Comparison of ENCODE assay signal across 14 cellular contexts in the genomic region with DNA sequence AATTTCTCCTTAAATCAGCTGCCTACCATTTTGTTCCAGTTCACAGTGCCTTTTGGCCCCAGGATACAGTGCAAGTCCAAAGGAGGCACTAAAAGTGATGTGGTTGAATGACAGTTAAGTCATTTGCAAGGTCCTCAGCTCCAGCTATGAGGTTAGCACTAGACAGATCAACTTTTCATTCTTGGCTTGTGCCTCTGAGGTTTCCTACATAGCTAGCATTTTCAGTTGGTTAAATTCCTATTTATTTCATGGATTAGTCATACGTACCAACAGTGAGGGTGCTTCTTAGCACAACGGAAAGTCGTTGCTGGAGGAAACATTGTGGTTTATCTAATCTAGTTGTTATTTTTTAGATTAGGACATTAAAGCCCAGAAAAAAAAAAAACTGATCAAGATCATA. TPM values are rescaled to one million over a fixed set of nuclear protein-coding genes. Genes with fewer than 3 reads are reported as not detected.
A peak's percentile ranks its signal among the peaks of the same experiment; 100 is the strongest.
DNase-seq lines count a peak whose midpoint lies in the region; ATAC-seq and TF ChIP-seq lines count a peak whose summit lies in the region.
"Had no signal": no experiment of that assay in that cellular context is flagged by ENCODE, and none has a peak within 500 bp of the region (broad histone marks: within the 10 kb centered on the region; RNA-seq: fewer than 3 reads in every experiment).

No MANE protein-coding gene starts in this region.

- H3K27ac Mint-ChIP-seq in osteocyte (ENCODE audit: unreplicated experiment) (peak overlapping the region; percentile 51), GM23338 (no peak overlapping the region), endothelial cell (ENCODE audit: unreplicated experiment) (no peak overlapping the region)
- H3K27ac Mint-ChIP-seq: activated naive CD8-positive, alpha-beta T cell treated with anti-CD3 and anti-CD28 coated beads, Interleukin-2, amount 10 ng/mL, durations not matched to agents 7 days and 5 days had no signal

- DNase-seq in COLO829 (ENCODE audit: low spot score) (peak; percentile 69), M059J (ENCODE audit: low read depth) (peak; percentile 98), brain microvascular endothelial cell (peak; percentile 90), osteocyte (ENCODE audit: extremely low spot score, unreplicated experiment) (no peak), GM23338 (ENCODE audit: low spot score) (no peak), globus pallidus (ENCODE audit: low spot score) (no peak), endothelial cell (ENCODE audit: low spot score) (no peak)
- DNase-seq: activated CD4-positive, alpha-beta T cell treated with anti-CD3 and anti-CD28 coated beads, Interleukin-2, amount 50 U/mL, for 48 hours; activated naive CD8-positive, alpha-beta T cell treated with anti-CD3 and anti-CD28 coated beads, Interleukin-2, amount 10 ng/mL, durations not matched to agents 7 days and 5 days; NCI-H446; nucleus accumbens; stimulated activated CD4-positive, alpha-beta T cell treated with anti-CD3 and anti-CD28 coated beads, Interleukin-4, amount 100 ng/mL, for 4 hours had no signal

- H3K4me3 Mint-ChIP-seq in osteocyte (ENCODE audit: unreplicated experiment) (no peak overlapping the region), GM23338 (no peak overlapping the region), endothelial cell (ENCODE audit: unreplicated experiment) (no peak overlapping the region)
- H3K4me3 Mint-ChIP-seq: activated naive CD8-positive, alpha-beta T cell treated with anti-CD3 and anti-CD28 coated beads, Interleukin-2, amount 10 ng/mL, durations not matched to agents 7 days and 5 days had no signal

- ATAC-seq in GM23338 (no peak), GM21723 (IDR thresholded peaks at IDR 0.05; ENCODE audit: unreplicated experiment) (no peak)

- no peak overlapping the region for H2AFZ ChIP-seq in GM23338

- H3K4me3 ChIP-seq in brain microvascular endothelial cell (ENCODE audit: low read depth, low read length) (no peak overlapping the region), GM23338 (no peak overlapping the region)

- peak overlapping the region; percentile 12 for H3K27ac ChIP-seq in brain microvascular endothelial cell
- H3K27ac ChIP-seq in GM23338 (ENCODE audit: low read depth) = no peak overlapping the region
- H3K27ac ChIP-seq: KMS-11 had no signal

- no peaks in the 10 kb centered on the region for H3F3A ChIP-seq in GM23338 (replicated peaks; ENCODE audit: low read depth)

- H3K79me2 ChIP-seq in GM23338 (replicated peaks; ENCODE audit: insufficient read depth) = no peaks in the 10 kb centered on the region

- H3K4me1 Mint-ChIP-seq in osteocyte (ENCODE audit: unreplicated experiment) (peaks cover 15% of the 10 kb centered on the region), GM23338 (no peaks in the 10 kb centered on the region; the same call in none of the 3 replicates), endothelial cell (ENCODE audit: unreplicated experiment) (peaks cover 4% of the 10 kb centered on the region)
- H3K4me1 Mint-ChIP-seq: activated naive CD8-positive, alpha-beta T cell treated with anti-CD3 and anti-CD28 coated beads, Interleukin-2, amount 10 ng/mL, durations not matched to agents 7 days and 5 days had no signal

- no peaks in the 10 kb centered on the region; the same call in 1 of the 2 replicates for H3K4me1 ChIP-seq in GM23338 (ENCODE audit: insufficient read depth)

- H3K36me3 ChIP-seq in brain microvascular endothelial cell (replicated peaks) (no peaks in the 10 kb centered on the region), GM23338 (ENCODE audit: insufficient read depth) (no peaks in the 10 kb centered on the region)

- in situ Hi-C loops in brain microvascular endothelial cell (cut with HindIII; ENCODE audit: low pct_ligation_motif_present, low sequenced_read_pairs) = no loop called here

- no peak overlapping the region for H3K4me2 ChIP-seq in GM23338
- H3K4me2 ChIP-seq: KMS-11 had no signal

- H3K36me3 Mint-ChIP-seq in osteocyte (ENCODE audit: unreplicated experiment) = no peaks in the 10 kb centered on the region
- H3K36me3 Mint-ChIP-seq in GM23338 (ENCODE audit: low read depth) = peaks cover 2% of the 10 kb centered on the region; the same call in 1 of the 3 replicates
- no peaks in the 10 kb centered on the region for H3K36me3 Mint-ChIP-seq in endothelial cell (ENCODE audit: low read depth, unreplicated experiment)
- H3K36me3 Mint-ChIP-seq: activated naive CD8-positive, alpha-beta T cell treated with anti-CD3 and anti-CD28 coated beads, Interleukin-2, amount 10 ng/mL, durations not matched to agents 7 days and 5 days had no signal

- TF ChIP-seq CTCF in brain microvascular endothelial cell (IDR thresholded peaks at IDR 0.05; ENCODE audit: low read depth, low read length, missing control alignments) (no peak), osteocyte (IDR thresholded peaks at IDR 0.05) (no peak), GM23338 (conservative IDR thresholded peaks at IDR 0.05; ENCODE audit: low read depth in 2 of 2) (no peak), endothelial cell (IDR thresholded peaks at IDR 0.05; ENCODE audit: unreplicated experiment) (no peak)

- H3K27me3 Mint-ChIP-seq in osteocyte (ENCODE audit: unreplicated experiment) (peaks cover 7% of the 10 kb centered on the region), GM23338 (ENCODE audit: insufficient read depth, low read depth, poor library complexity) (peaks cover 1% of the 10 kb centered on the region), endothelial cell (ENCODE audit: unreplicated experiment) (no peaks in the 10 kb centered on the region)
- H3K27me3 Mint-ChIP-seq: activated naive CD8-positive, alpha-beta T cell treated with anti-CD3 and anti-CD28 coated beads, Interleukin-2, amount 10 ng/mL, durations not matched to agents 7 days and 5 days had no signal

- H3K9me2 ChIP-seq in GM23338 (ENCODE audit: insufficient read depth) = peaks cover 7% of the 10 kb centered on the region; the same call in 1 of the 2 replicates

- peaks cover 11% of the 10 kb centered on the region for H3K9me3 Mint-ChIP-seq in osteocyte (ENCODE audit: unreplicated experiment)
- peaks cover 10% of the 10 kb centered on the region; the same call in 2 of the 3 replicates for H3K9me3 Mint-ChIP-seq in GM23338
- H3K9me3 Mint-ChIP-seq in endothelial cell (ENCODE audit: unreplicated experiment) = no peaks in the 10 kb centered on the region

- H3K27me3 ChIP-seq in brain microvascular endothelial cell (replicated peaks) (peaks cover 6% of the 10 kb centered on the region), GM23338 (ENCODE audit: insufficient read depth) (no peaks in the 10 kb centered on the region)

- H4K20me1 ChIP-seq in GM23338 (replicated peaks; ENCODE audit: insufficient read depth) = no peaks in the 10 kb centered on the region

TF ChIP-seq in GM23338, 12 proteins besides CTCF, POLR2A, EP300 and RAD21:
- TF ChIP-seq EZH2 (IDR thresholded peaks at IDR 0.05; ENCODE audit: low read depth, unreplicated experiment) (no peak), STAT1 (IDR thresholded peaks at IDR 0.05; ENCODE audit: unreplicated experiment) (no peak), EZH2phosphoT487 (IDR thresholded peaks at IDR 0.05; ENCODE audit: unreplicated experiment) (no peak), ZNF114 (CRISPR knock-in tag; IDR thresholded peaks at IDR 0.05) (no peak), ZNF331 (CRISPR knock-in tag; IDR thresholded peaks at IDR 0.05; ENCODE audit: low read depth) (no peak), NANOG (IDR thresholded peaks at IDR 0.05; ENCODE audit: borderline replicate concordance) (no peak), CREB1 (CRISPR knock-in tag; IDR thresholded peaks at IDR 0.05; ENCODE audit: low read depth) (no peak)
TF ChIP-seq in GM23338: peak in this region for 0.

RNA-seq across cellular contexts. Expression of a gene that starts 59.3 kb away (rescaled TPM):
- total RNA-seq in M059J (2014; rRNA removed; shearing (Covaris generic)) = 67.2 and 92.3 TPM in 2 replicates
- total RNA-seq in osteocyte (28.3 and 29.6 TPM in 2 replicates), endothelial cell (ENCODE audit: unreplicated experiment) (57.1 TPM)
- 64.1 and 80.7 TPM in 2 replicates for total RNA-seq in GM23338 (2014; rRNA removed; shearing (Covaris generic))
- polyA plus RNA-seq in GM23338 (2016; fragmentation: Nextera tagmentation; extraction: Ambion mirVana) = 150 TPM in 2 replicates

Comparison
In these comparisons a context has a peak if more than half of its experiments do, and no peak if none do; other contexts are left out.
1. DNase-seq: peak in COLO829 (single experiment), M059J (single experiment) and brain microvascular endothelial cell (single experiment); none in osteocyte (single experiment), GM23338 (single experiment), globus pallidus (single experiment) and endothelial cell (single experiment).